Comparison of ENCODE assay signal across 8 cellular contexts in the genomic region with DNA sequence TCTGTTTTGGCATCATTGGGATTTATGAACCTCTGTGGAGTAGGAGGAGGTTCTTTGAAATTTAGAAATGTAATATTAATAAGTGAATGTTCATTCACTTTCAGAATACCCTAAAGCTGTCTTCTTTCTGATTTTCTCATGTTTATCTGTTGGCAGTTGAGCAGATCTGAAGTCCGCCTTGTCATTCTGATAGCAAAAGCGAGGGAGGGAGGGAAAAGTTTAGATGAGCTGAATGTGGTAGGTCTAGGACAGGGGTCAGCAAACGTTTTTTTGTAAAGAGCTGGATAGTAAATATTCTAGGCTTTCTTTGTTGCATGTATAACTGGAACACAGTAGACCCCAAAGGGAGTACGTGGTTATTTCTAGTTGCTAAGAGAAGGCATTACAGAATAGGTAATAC.
"Had no signal": no experiment of that assay in that cellular context is flagged by ENCODE, and none has a peak within 500 bp of the region (broad histone marks: within the 10 kb centered on the region; RNA-seq: fewer than 3 reads in every experiment).

No MANE protein-coding gene starts in this region.

- H2AFZ ChIP-seq: GM23248 had no signal

- H3K9me3 ChIP-seq: HAP-1 had no signal

- H3K36me3 ChIP-seq: HAP-1 had no signal

- H3K9ac ChIP-seq: GM23248 had no signal

- FAIRE-seq: HepG2 had no signal

- H3K4me3 ChIP-seq: GM23248, HAP-1 had no signal

- H3K27ac ChIP-seq: GM23248, HL-60 had no signal

- ATAC-seq: HCT116, HepG2 had no signal

- DNase-seq: GM23248, GOT3, H7, HFFc6 had no signal
